In genomic region chr1:27405074-27405473, GRCh38 we compare ENCODE assay signal across 11 cellular contexts. TPM values are rescaled to one million over a fixed set of nuclear protein-coding genes. Genes with fewer than 3 reads are reported as not detected.
DNase-seq lines count a peak whose midpoint lies in the region; ATAC-seq and TF ChIP-seq lines count a peak whose summit lies in the region.
"Had no signal": no experiment of that assay in that cellular context is flagged by ENCODE, and none has a peak within 500 bp of the region (broad histone marks: within the 10 kb centered on the region; RNA-seq: fewer than 3 reads in every experiment).

No MANE protein-coding gene starts in this region.

- H3K27ac ChIP-seq in heart left ventricle (peak overlapping the region; percentile 76 to 87 (median 85)), trophoblast cell (ENCODE audit: low read depth, low read length) (peak overlapping the region; percentile 3)

- no peaks in the 10 kb centered on the region for H3K79me2 ChIP-seq in trophoblast cell (ENCODE audit: control insufficient read depth, insufficient read depth, low read length, poor library complexity)

- H2AFZ ChIP-seq in trophoblast cell (ENCODE audit: insufficient read depth, low read length, poor library complexity), result no peak overlapping the region

- H3K27me3 Mint-ChIP-seq in activated B cell treated with CpG ODN at 0.5 μM for 24 hours (no peaks in the 10 kb centered on the region), type B pancreatic cell (no peaks in the 10 kb centered on the region), Caco-2 (ENCODE audit: insufficient read depth, unreplicated experiment) (no peaks in the 10 kb centered on the region)
- H3K27me3 Mint-ChIP-seq: activated CD4-positive, alpha-beta T cell treated with anti-CD3 and anti-CD28 coated beads for 36 hours had no signal

- H3K14ac ChIP-seq in trophoblast cell (ENCODE audit: low read length), result peak overlapping the region; percentile 15

- no peak overlapping the region for H2BK12ac ChIP-seq in trophoblast cell (ENCODE audit: low read length)

- no peak overlapping the region for H2BK5ac ChIP-seq in trophoblast cell (ENCODE audit: low read depth, low read length, poor library complexity)

- H3K4me3 Mint-ChIP-seq in activated B cell treated with CpG ODN at 0.5 μM for 24 hours, result no peak overlapping the region
- H3K4me3 Mint-ChIP-seq in type B pancreatic cell, result no peak overlapping the region
- H3K4me3 Mint-ChIP-seq in Caco-2 (ENCODE audit: unreplicated experiment), result no peak overlapping the region
- H3K4me3 Mint-ChIP-seq: activated CD4-positive, alpha-beta T cell treated with anti-CD3 and anti-CD28 coated beads for 36 hours had no signal

- H3K36me3 ChIP-seq in heart left ventricle (peaks cover 0 to 42% (median 36%) of the 10 kb centered on the region in 9 donors), trophoblast cell (ENCODE audit: control insufficient read depth in 1 of 2, insufficient read depth in 2 of 2, low read length in 2 of 2) (peaks cover 17 to 24% of the 10 kb centered on the region in 2 experiments), Caco-2 (ENCODE audit: control insufficient read depth, insufficient read depth, low read length) (no peaks in the 10 kb centered on the region)

- H2BK120ac ChIP-seq in trophoblast cell (ENCODE audit: insufficient read depth, low read length, poor library complexity), result no peak overlapping the region

- TF ChIP-seq CTCF in AG10803 (conservative IDR thresholded peaks at IDR 0.05; ENCODE audit: low read length), result peak; percentile 17
- no peak for TF ChIP-seq CTCF in activated B cell treated with CpG ODN at 0.5 μM for 24 hours (IDR thresholded peaks at IDR 0.05)
- TF ChIP-seq CTCF in heart left ventricle (IDR thresholded peaks at IDR 0.05), result peak in 1 of 12 donors; percentile 10
- no peak for TF ChIP-seq CTCF in type B pancreatic cell (conservative IDR thresholded peaks at IDR 0.05)
- TF ChIP-seq CTCF in Caco-2 (IDR thresholded peaks at IDR 0.05; ENCODE audit: insufficient read depth in 1 of 2, low read depth in 1 of 2, low read length in 1 of 2, severe bottlenecking in 1 of 2, unreplicated experiment in 1 of 2), result no peak

- H3K27ac Mint-ChIP-seq in activated B cell treated with CpG ODN at 0.5 μM for 24 hours (peak overlapping the region; percentile 91), type B pancreatic cell (no peak overlapping the region), Caco-2 (ENCODE audit: unreplicated experiment) (no peak overlapping the region)
- H3K27ac Mint-ChIP-seq: activated CD4-positive, alpha-beta T cell treated with anti-CD3 and anti-CD28 coated beads for 36 hours had no signal

- DNase-seq in AG10803 (ENCODE audit: low read depth), result peak; percentile 93
- DNase-seq in activated B cell treated with CpG ODN at 0.5 μM for 24 hours, result no peak
- peak; percentile 67 to 81 (median 75) for DNase-seq in heart left ventricle
- peak; percentile 61 to 65 for DNase-seq in trophoblast cell
- DNase-seq in activated gamma-delta T cell treated with Interleukin-2 at 50 U/mL for 16 hours, result no peak
- no peak for DNase-seq in type B pancreatic cell (ENCODE audit: extremely low spot score, unreplicated experiment)
- no peak for DNase-seq in superior temporal gyrus (ENCODE audit: extremely low spot score)
- DNase-seq in Caco-2, result no peak
- DNase-seq: activated CD4-positive, alpha-beta T cell treated with anti-CD3 and anti-CD28 coated beads for 36 hours; KBM-7 had no signal

- H3K18ac ChIP-seq in trophoblast cell (ENCODE audit: low read length), result no peak overlapping the region

- ATAC-seq in activated B cell treated with CpG ODN at 0.5 μM for 24 hours (ENCODE audit: low read depth), result no peak
- peak; percentile 3 to 52 (median 26) for ATAC-seq in heart left ventricle
- ATAC-seq: activated CD4-positive, alpha-beta T cell treated with anti-CD3 and anti-CD28 coated beads for 36 hours had no signal

- no peak overlapping the region for H3K4ac ChIP-seq in trophoblast cell (ENCODE audit: low read depth, low read length)

- H3K4me2 ChIP-seq in trophoblast cell (ENCODE audit: low read length), result no peak overlapping the region

- intact Hi-C loops in activated B cell treated with CpG ODN at 0.5 μM for 24 hours (cut with micrococcal nuclease) (no loop called here), heart left ventricle (cut with DNase I) (loop anchor here in 4 of 10 donors (2.0 to 10.0 kb wide), 5 partner anchors 120 to 260 kb away; partner anchors contain the start of gene AHDC1 (in 2 of the 4)), Caco-2 (cut with micrococcal nuclease; ENCODE audit: unreplicated experiment) (no loop called here)

- TF ChIP-seq POLR2A in heart left ventricle (IDR thresholded peaks at IDR 0.05), result no peak

- WGBS in heart left ventricle, 4 donors, result 24 to 39% (median 34%) methylated on average over 3 to 13 of the region's 13 CpGs
- no CpG with 5 or more reads among the region's 13 CpGs for WGBS in trophoblast cell (ENCODE audit: extremely low coverage, insufficient coverage, insufficient read length)

- H3K9me3 Mint-ChIP-seq in activated B cell treated with CpG ODN at 0.5 μM for 24 hours, result no peaks in the 10 kb centered on the region
- no peaks in the 10 kb centered on the region for H3K9me3 Mint-ChIP-seq in type B pancreatic cell
- H3K9me3 Mint-ChIP-seq in Caco-2 (ENCODE audit: unreplicated experiment), result no peaks in the 10 kb centered on the region

- H2AK5ac ChIP-seq in trophoblast cell (ENCODE audit: low read length), result peak overlapping the region; percentile 3

- no peak overlapping the region for H3K23ac ChIP-seq in trophoblast cell (ENCODE audit: low read length)

- POLR2A ChIA-PET in activated B cell treated with CpG ODN at 0.5 μM for 24 hours (lab: Charles Lee), result interaction anchor here (1.2 to 2.5 kb wide), 4 partner anchors 11 to 253 kb away, joined by 3 to 7 read pairs (median 4); partner anchors contain the start of gene AHDC1
- POLR2A ChIA-PET in Caco-2 (lab: Charles Lee), result no interaction called here

- no peak overlapping the region for H4K91ac ChIP-seq in trophoblast cell (ENCODE audit: low read depth, low read length)

- H3K36me3 Mint-ChIP-seq in activated B cell treated with CpG ODN at 0.5 μM for 24 hours (ENCODE audit: low read depth), result peaks cover 35% of the 10 kb centered on the region
- peaks cover 11% of the 10 kb centered on the region for H3K36me3 Mint-ChIP-seq in type B pancreatic cell
- H3K36me3 Mint-ChIP-seq in Caco-2 (ENCODE audit: insufficient read depth, unreplicated experiment), result peaks cover 25% of the 10 kb centered on the region

- H3K9me3 ChIP-seq in heart left ventricle (no peaks in the 10 kb centered on the region), trophoblast cell (ENCODE audit: insufficient read depth, low read depth, low read length) (peaks cover 2% of the 10 kb centered on the region), Caco-2 (no peaks in the 10 kb centered on the region)

- H4K12ac ChIP-seq in trophoblast cell (ENCODE audit: low read depth, low read length), result no peak overlapping the region

- no peak overlapping the region for H4K8ac ChIP-seq in trophoblast cell (ENCODE audit: low read depth, low read length)

- BruUV-seq in Caco-2 (replicated peaks; lab: Mats Ljungman, UMichigan), result no TSS peak

- peaks cover 4% of the 10 kb centered on the region for H3K79me1 ChIP-seq in trophoblast cell (ENCODE audit: low read length)

- H3K9ac ChIP-seq in trophoblast cell (ENCODE audit: low read length), result no peak overlapping the region

- H3K4me1 ChIP-seq in heart left ventricle (peaks cover 27 to 74% (median 64%) of the 10 kb centered on the region in 12 donors), trophoblast cell (ENCODE audit: control insufficient read depth in 1 of 2, insufficient read depth in 2 of 2, low read length in 2 of 2) (peaks cover 11 to 23% of the 10 kb centered on the region in 2 experiments), Caco-2 (no peaks in the 10 kb centered on the region)

- no peak overlapping the region for H3K4me3 ChIP-seq in AG10803 (ENCODE audit: low read length)
- H3K4me3 ChIP-seq in heart left ventricle, result no peak overlapping the region
- no peak overlapping the region for H3K4me3 ChIP-seq in trophoblast cell (ENCODE audit: low read depth, low read length)
- H3K4me3 ChIP-seq in Caco-2 (ENCODE audit: low read depth, low read length), result no peak overlapping the region

- CTCF ChIA-PET in activated B cell treated with CpG ODN at 0.5 μM for 24 hours (lab: Charles Lee), result interaction anchor here (1.6 kb wide), 1 partner anchor 10 kb away, joined by 5 read pairs; no protein-coding TSS in a partner anchor
- CTCF ChIA-PET in Caco-2 (lab: Charles Lee), result no interaction called here

- H3K27me3 ChIP-seq in heart left ventricle (no peaks in the 10 kb centered on the region), trophoblast cell (ENCODE audit: insufficient read depth, low read length) (no peaks in the 10 kb centered on the region), Caco-2 (replicated peaks; ENCODE audit: control insufficient read depth, insufficient read depth, low read length) (no peaks in the 10 kb centered on the region)

- H3K4me1 Mint-ChIP-seq in activated B cell treated with CpG ODN at 0.5 μM for 24 hours (peaks cover 66% of the 10 kb centered on the region), type B pancreatic cell (ENCODE audit: unreplicated experiment) (peaks cover 44% of the 10 kb centered on the region), Caco-2 (ENCODE audit: low read depth, unreplicated experiment) (no peaks in the 10 kb centered on the region)

RNA-seq across cellular contexts. Expression of gene GPR3, which starts 12.7 kb away (rescaled TPM):
- total RNA-seq in activated B cell treated with CpG ODN at 0.5 μM for 24 hours (0.11 TPM in 1 of 2 replicates, not detected in the other), heart left ventricle (1 to 10 TPM in 2 of 9 donors, under 1 TPM in 6, not detected in 1; 0.28 to 2.4 (median 0.53) TPM), type B pancreatic cell (ENCODE audit: low replicate concordance) (1.3 and 1.9 TPM in 2 replicates), Caco-2 (2022) (0.91 and 1.2 TPM in 2 replicates)
- 1 to 10 TPM in 1 of 2 donors, under 1 TPM in 1; 0.11 to 3.7 TPM for polyA plus RNA-seq in heart left ventricle
- 0.47 and 0.60 TPM in 2 replicates for polyA plus RNA-seq in trophoblast cell (2013)

RNA-seq across cellular contexts. Expression of gene CD164L2, which starts 21.9 kb away (rescaled TPM):
- total RNA-seq in activated B cell treated with CpG ODN at 0.5 μM for 24 hours (0.16 TPM in 1 of 2 replicates, not detected in the other), heart left ventricle (not detected), type B pancreatic cell (ENCODE audit: low replicate concordance) (0.41 and 0.76 TPM in 2 replicates), Caco-2 (2022) (0.21 TPM in 1 of 2 replicates, not detected in the other)
- not detected for polyA plus RNA-seq in heart left ventricle
- polyA plus RNA-seq in trophoblast cell (2013), result 0.03 TPM in 1 of 2 replicates, not detected in the other
- total RNA-seq: activated CD4-positive, alpha-beta T cell treated with anti-CD3 and anti-CD28 coated beads for 36 hours; liver had no signal
- polyA plus RNA-seq: liver had no signal

RNA-seq across cellular contexts. Expression of gene FCN3, which starts 30.4 kb away (rescaled TPM):
- total RNA-seq in activated B cell treated with CpG ODN at 0.5 μM for 24 hours, result not detected in 2 replicates
- 100 to 1,000 TPM in 1 of 9 donors, 10 to 100 TPM in 5, 1 to 10 TPM in 3; 2.4 to 112 (median 31.9) TPM for total RNA-seq in heart left ventricle
- polyA plus RNA-seq in heart left ventricle, result 100 to 1,000 TPM in 1 of 2 donors, 10 to 100 TPM in 1; 60.8 to 141 TPM
- not detected in 2 replicates for polyA plus RNA-seq in trophoblast cell (2013)
- not detected in 2 replicates for total RNA-seq in type B pancreatic cell (ENCODE audit: low replicate concordance)
- not detected in 2 replicates for total RNA-seq in Caco-2 (2022)
- total RNA-seq: activated CD4-positive, alpha-beta T cell treated with anti-CD3 and anti-CD28 coated beads for 36 hours had no signal

RNA-seq across cellular contexts. Expression of gene MAP3K6, which starts 38.3 kb away (rescaled TPM):
- total RNA-seq in activated B cell treated with CpG ODN at 0.5 μM for 24 hours, result 4.6 and 7.4 TPM in 2 replicates
- total RNA-seq in heart left ventricle, result 10 to 100 TPM; 21.1 to 77.0 (median 36.5) TPM
- 10 to 100 TPM; 48.6 to 64.3 TPM for polyA plus RNA-seq in heart left ventricle
- 17.1 and 19.6 TPM in 2 replicates for polyA plus RNA-seq in trophoblast cell (2013)
- 15.6 and 39.9 TPM in 2 replicates for total RNA-seq in type B pancreatic cell (ENCODE audit: low replicate concordance)
- 8.8 and 11.7 TPM in 2 replicates for total RNA-seq in Caco-2 (2022)

Comparison
In these comparisons a context has a peak if more than half of its experiments do, and no peak if none do; other contexts are left out.
1. DNase-seq: peak in AG10803 (single experiment), heart left ventricle (5 of 5) and trophoblast cell (2 of 2); none in activated B cell treated with CpG ODN at 0.5 μM for 24 hours (single experiment), activated gamma-delta T cell treated with Interleukin-2 at 50 U/mL for 16 hours (single experiment), type B pancreatic cell (single experiment), superior temporal gyrus (single experiment) and Caco-2 (0 of 2).